ENCODE assay signal across 8 cellular contexts in genomic region chr3:184230603-184231528, GRCh38. TPM values are rescaled to one million over a fixed set of nuclear protein-coding genes. Genes with fewer than 3 reads are reported as not detected.
A peak's percentile ranks its signal among the peaks of the same experiment; 100 is the strongest.
DNase-seq lines count a peak whose midpoint lies in the region; ATAC-seq and TF ChIP-seq lines count a peak whose summit lies in the region.

No MANE protein-coding gene starts in this region.

- H3K9me3 Mint-ChIP-seq in CD4-positive, alpha-beta T cell, result no peaks in the 10 kb centered on the region
- H3K9me3 Mint-ChIP-seq in IgD-negative memory B cell, result no peaks in the 10 kb centered on the region
- no peaks in the 10 kb centered on the region for H3K9me3 Mint-ChIP-seq in MCF 10A (ENCODE audit: unreplicated experiment)
- no peaks in the 10 kb centered on the region for H3K9me3 Mint-ChIP-seq in nephron

- no peak for ATAC-seq in CD4-positive, alpha-beta T cell (ENCODE audit: poor library complexity)
- no peak for ATAC-seq in GM21381 (IDR thresholded peaks at IDR 0.05; ENCODE audit: unreplicated experiment)
- no peak for ATAC-seq in GM18502 (IDR thresholded peaks at IDR 0.05; ENCODE audit: poor library complexity, unreplicated experiment)

- no peak overlapping the region for H3K27ac Mint-ChIP-seq in CD4-positive, alpha-beta T cell
- H3K27ac Mint-ChIP-seq in IgD-negative memory B cell, result no peak overlapping the region
- H3K27ac Mint-ChIP-seq in MCF 10A (ENCODE audit: low read depth, unreplicated experiment), result no peak overlapping the region
- H3K27ac Mint-ChIP-seq in nephron, result no peak overlapping the region

- no TSS peak for BruUV-seq in MCF 10A (replicated peaks; lab: Mats Ljungman, UMichigan)

- peaks cover 52% of the 10 kb centered on the region for H3K27me3 ChIP-seq in CD4-positive, alpha-beta T cell (ENCODE audit: control insufficient read depth, insufficient read depth, low read length)

- peaks cover 61% of the 10 kb centered on the region for H3K27me3 Mint-ChIP-seq in CD4-positive, alpha-beta T cell
- H3K27me3 Mint-ChIP-seq in IgD-negative memory B cell, result peaks cover 43% of the 10 kb centered on the region
- H3K27me3 Mint-ChIP-seq in MCF 10A (ENCODE audit: insufficient read depth, unreplicated experiment), result peaks cover 45% of the 10 kb centered on the region
- H3K27me3 Mint-ChIP-seq in nephron (ENCODE audit: low read depth), result peaks cover 82% of the 10 kb centered on the region

- TF ChIP-seq CTCF in CD4-positive, alpha-beta T cell (IDR thresholded peaks at IDR 0.05), result no peak
- TF ChIP-seq CTCF in MCF 10A (IDR thresholded peaks at IDR 0.05; ENCODE audit: unreplicated experiment) (no peak), nephron (IDR thresholded peaks at IDR 0.05; ENCODE audit: unreplicated experiment in 3 of 3) (no peak)

- intact Hi-C loops in CD4-positive, alpha-beta T cell (cut with DNase I, micrococcal nuclease), result no loop called here
- intact Hi-C loops in MCF 10A (cut with micrococcal nuclease), result no loop called here

- POLR2A ChIA-PET in CD4-positive, alpha-beta T cell (lab: Charles Lee), result interaction anchor here (1.2 to 1.7 kb wide), 4 partner anchors 7 to 96 kb away, joined by 3 to 6 read pairs (median 4); partner anchors contain the start of genes EEF1AKMT4 and EIF2B5
- POLR2A ChIA-PET in MCF 10A (lab: Yijun Ruan, JAX), result interaction anchor here (0.6 to 1.8 kb wide), 5 partner anchors 10 to 213 kb away, joined by 3 to 6 read pairs (median 3); no protein-coding TSS in a partner anchor

- H3K27ac ChIP-seq in CD4-positive, alpha-beta T cell (ENCODE audit: low read depth, low read length), result no peak overlapping the region

- DNase-seq in CD4-positive, alpha-beta T cell, result no peak
- peak; percentile 55 for DNase-seq in MCF 10A (ENCODE audit: unreplicated experiment)
- no peak for DNase-seq in SKM-1 (lab: John Stamatoyannopoulos, UW; ENCODE audit: unreplicated experiment)
- DNase-seq in NCI-H128 (lab: John Stamatoyannopoulos, UW; ENCODE audit: unreplicated experiment), result no peak

- CTCF ChIA-PET in CD4-positive, alpha-beta T cell (lab: Charles Lee), result interaction anchor here (0.6 to 1.7 kb wide), 2 partner anchors 19 to 140 kb away, joined by 3 to 4 read pairs; no protein-coding TSS in a partner anchor
- CTCF ChIA-PET in MCF 10A (lab: Yijun Ruan, JAX), result interaction anchor here (1.0 to 1.2 kb wide), 3 partner anchors 10 to 335 kb away, joined by 3 to 4 read pairs (median 3); no protein-coding TSS in a partner anchor

- no peaks in the 10 kb centered on the region for H3K36me3 Mint-ChIP-seq in CD4-positive, alpha-beta T cell (ENCODE audit: low read depth)
- H3K36me3 Mint-ChIP-seq in IgD-negative memory B cell (no peaks in the 10 kb centered on the region), MCF 10A (ENCODE audit: insufficient read depth, unreplicated experiment) (no peaks in the 10 kb centered on the region), nephron (ENCODE audit: low read depth) (no peaks in the 10 kb centered on the region)

- peak overlapping the region; percentile 75 for H3K4me3 Mint-ChIP-seq in CD4-positive, alpha-beta T cell
- H3K4me3 Mint-ChIP-seq in IgD-negative memory B cell (peak overlapping the region; percentile 71 to 95 (median 81)), MCF 10A (ENCODE audit: unreplicated experiment) (peak overlapping the region; percentile 11), nephron (peak overlapping the region; percentile 64 to 74 (median 72))

- peaks cover 14% of the 10 kb centered on the region for H3K4me1 Mint-ChIP-seq in CD4-positive, alpha-beta T cell (ENCODE audit: low read depth)
- H3K4me1 Mint-ChIP-seq in IgD-negative memory B cell, result peaks cover 0 to 9% (median 3%) of the 10 kb centered on the region in 3 donors
- H3K4me1 Mint-ChIP-seq in MCF 10A (ENCODE audit: insufficient read depth, unreplicated experiment), result peaks cover 12% of the 10 kb centered on the region
- peaks cover 8% of the 10 kb centered on the region for H3K4me1 Mint-ChIP-seq in nephron

- no peaks in the 10 kb centered on the region for H3K9me3 ChIP-seq in CD4-positive, alpha-beta T cell (ENCODE audit: control insufficient read depth, low read length)

RNA-seq across cellular contexts. Expression of gene VWA5B2, which starts 1.5 kb away (rescaled TPM):
- not detected for total RNA-seq in CD4-positive, alpha-beta T cell
- 0.20 TPM for polyA plus RNA-seq in IgD-negative memory B cell
- not detected in 2 replicates for total RNA-seq in MCF 10A (2022)

RNA-seq across cellular contexts. Expression of gene ALG3, which starts 17.9 kb away (rescaled TPM):
- 10 to 100 TPM; 12.0 to 13.5 TPM for total RNA-seq in CD4-positive, alpha-beta T cell
- 72.3 TPM for polyA plus RNA-seq in IgD-negative memory B cell
- total RNA-seq in MCF 10A (2022), result 60.4 and 77.8 TPM in 2 replicates

RNA-seq across cellular contexts. Expression of gene EEF1AKMT4, which starts 18.6 kb away (rescaled TPM):
- not detected for total RNA-seq in CD4-positive, alpha-beta T cell
- polyA plus RNA-seq in IgD-negative memory B cell, result 3.2 TPM
- total RNA-seq in MCF 10A (2022), result 4.9 and 10.1 TPM in 2 replicates

RNA-seq across cellular contexts. Expression of gene CAMK2N2, which starts 30.5 kb away (rescaled TPM):
- not detected for total RNA-seq in CD4-positive, alpha-beta T cell
- not detected for polyA plus RNA-seq in IgD-negative memory B cell
- 6.1 TPM in 2 replicates for total RNA-seq in MCF 10A (2022)

RNA-seq across cellular contexts. Expression of gene ABCF3, which starts 44.9 kb away (rescaled TPM):
- total RNA-seq in CD4-positive, alpha-beta T cell, result 100 to 1,000 TPM; 163 to 166 TPM
- polyA plus RNA-seq in IgD-negative memory B cell, result 49.1 TPM
- total RNA-seq in MCF 10A (2022), result 62.7 and 73.9 TPM in 2 replicates

Comparison
In these comparisons a context has a peak if more than half of its experiments do, and no peak if none do; other contexts are left out.
1. H3K4me3 Mint-ChIP-seq: peak in every context shown above with its lines; median percentile 81 in IgD-negative memory B cell; 75 in CD4-positive, alpha-beta T cell; 72 in nephron; 11 in MCF 10A.